In the genomic region with DNA sequence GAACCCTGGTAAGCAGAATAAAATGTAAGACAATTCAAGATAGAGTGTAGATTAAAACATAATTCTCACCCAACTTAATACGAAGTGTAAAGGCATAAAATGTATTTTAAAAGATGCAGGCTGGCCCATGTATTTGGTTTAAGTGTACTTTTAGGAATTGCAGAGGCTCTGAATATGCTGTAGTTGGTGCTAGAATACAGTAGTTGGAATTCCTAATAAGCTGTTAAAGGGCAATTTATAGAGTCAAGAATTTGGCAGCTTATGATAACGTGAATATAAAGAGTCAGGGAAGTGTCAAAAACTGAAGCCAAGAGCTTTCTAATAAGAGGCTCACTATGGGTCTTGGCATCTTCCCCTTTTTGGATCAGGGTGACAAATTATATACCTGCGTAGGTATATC, we compare ENCODE assay signal across 33 cellular contexts. TPM values are rescaled to one million over a fixed set of nuclear protein-coding genes. Genes with fewer than 3 reads are reported as not detected.
DNase-seq lines count a peak whose midpoint lies in the region; ATAC-seq, FAIRE-seq and TF ChIP-seq lines count a peak whose summit lies in the region.
"Had no signal": no experiment of that assay in that cellular context is flagged by ENCODE, and none has a peak within 500 bp of the region (broad histone marks: within the 10 kb centered on the region; RNA-seq: fewer than 3 reads in every experiment).

No MANE protein-coding gene starts in this region.

- dilution Hi-C loops in endothelial cell of umbilical vein (cut with MboI; ENCODE audit: extremely low pct_ligation_motif_present, low sequenced_read_pairs): no loop called here

- no peak overlapping the region for H3K27ac Mint-ChIP-seq in activated CD4-positive, alpha-beta T cell treated with anti-CD3 and anti-CD28 coated beads, Interleukin-2, amount 10 ng/mL, durations not matched to agents 24 days and 14 days
- H3K27ac Mint-ChIP-seq: activated CD4-positive, alpha-beta memory T cell treated with anti-CD3 and anti-CD28 coated beads, Interleukin-2, amount 10 ng/mL, durations not matched to agents 7 days and 5 days; activated naive CD4-positive, alpha-beta T cell treated with anti-CD3 and anti-CD28 coated beads, Interleukin-2, amount 50 U/mL, for 72 hours; activated T-helper 17 cell treated with anti-CD3 and anti-CD28 coated beads, Interleukin-2, amount 50 U/mL, for 72 hours; naive thymus-derived CD4-positive, alpha-beta T cell; stimulated activated effector memory CD8-positive, alpha-beta T cell treated with anti-CD3 and anti-CD28 coated beads, Interleukin-12 subunit alpha, Interleukin-12 subunit beta, amount 100 ng/mL, for 72 hours; T-helper 1 cell treated with Interleukin-12 subunit alpha and Interleukin-12 subunit beta and Interleukin-4 antibody, amounts not matched to agents 30 μg/mL and 1 μg/mL, for 36 hours had no signal

- H3K9me2 ChIP-seq in SK-N-SH: no peaks in the 10 kb centered on the region
- no peaks in the 10 kb centered on the region for H3K9me2 ChIP-seq in neural cell (ENCODE audit: insufficient read depth, low read length)

- H3K4me3 Mint-ChIP-seq in activated CD4-positive, alpha-beta T cell treated with anti-CD3 and anti-CD28 coated beads, Interleukin-2, amount 10 ng/mL, durations not matched to agents 24 days and 14 days: no peak overlapping the region
- H3K4me3 Mint-ChIP-seq: activated CD4-positive, alpha-beta memory T cell treated with anti-CD3 and anti-CD28 coated beads, Interleukin-2, amount 10 ng/mL, durations not matched to agents 7 days and 5 days; activated T-helper 17 cell treated with anti-CD3 and anti-CD28 coated beads, Interleukin-2, amount 50 U/mL, for 72 hours; naive thymus-derived CD4-positive, alpha-beta T cell; stimulated activated effector memory CD8-positive, alpha-beta T cell treated with anti-CD3 and anti-CD28 coated beads, Interleukin-12 subunit alpha, Interleukin-12 subunit beta, amount 100 ng/mL, for 72 hours; T-helper 1 cell treated with Interleukin-12 subunit alpha and Interleukin-12 subunit beta and Interleukin-4 antibody, amounts not matched to agents 30 μg/mL and 1 μg/mL, for 36 hours had no signal

- TF ChIP-seq RAD21 in SK-N-SH (IDR thresholded peaks at IDR 0.05; ENCODE audit: low read length): peak; percentile 40
- no peak for TF ChIP-seq RAD21 in neural cell (conservative IDR thresholded peaks at IDR 0.05)

- peak; percentile 16 for FAIRE-seq in D721Med (lab: Jason Lieb, UNC)
- FAIRE-seq in endothelial cell of umbilical vein (lab: Jason Lieb, UNC): no peak
- FAIRE-seq: H54, K562, TTC549 had no signal

- peaks cover 26 to 91% of the 10 kb centered on the region in 2 experiments for H3K36me3 ChIP-seq in SK-N-SH (replicated peaks in 1 of 2; ENCODE audit: control insufficient read depth in 1 of 2, insufficient read depth in 2 of 2, low read length in 1 of 2)
- peaks cover 0 to 2% of the 10 kb centered on the region in 2 experiments for H3K36me3 ChIP-seq in endothelial cell of umbilical vein (ENCODE audit: control insufficient read depth in 2 of 2, extremely low read depth in 1 of 2, insufficient read depth in 2 of 2, low read length in 2 of 2)
- H3K36me3 ChIP-seq in neural cell (ENCODE audit: insufficient read depth, low read length): no peaks in the 10 kb centered on the region

- peaks cover 0 to 33% of the 10 kb centered on the region in 2 experiments; a peak in 2 of 4 replicates for H3K4me1 ChIP-seq in SK-N-SH (ENCODE audit: control insufficient read depth in 1 of 2, insufficient read depth in 2 of 2, low read depth in 1 of 2, low read length in 1 of 2)
- peaks cover 22% of the 10 kb centered on the region for H3K4me1 ChIP-seq in endothelial cell of umbilical vein (ENCODE audit: control insufficient read depth, extremely low read depth, insufficient read depth, low read length)

- intact Hi-C loops in endothelial cell of umbilical vein (cut with micrococcal nuclease): no loop called here
- intact Hi-C loops in activated CD4-positive, alpha-beta T cell treated with anti-CD3 and anti-CD28 coated beads, Interleukin-2, amount 10 ng/mL, durations not matched to agents 24 days and 14 days (cut with micrococcal nuclease): no loop called here

- H3K27ac ChIP-seq in SK-N-SH (ENCODE audit: low read depth in 2 of 2, low read length in 1 of 2): peak overlapping the region in 1 of 2 experiments; percentile 63; a peak in 2 of 4 replicates
- peak overlapping the region; percentile 68 for H3K27ac ChIP-seq in endothelial cell of umbilical vein (ENCODE audit: insufficient read depth, low read depth, low read length)
- H3K27ac ChIP-seq in neural cell (ENCODE audit: low read length): no peak overlapping the region
- H3K27ac ChIP-seq: epithelial cell of prostate had no signal

- H3K4me2 ChIP-seq in SK-N-SH: no peak overlapping the region
- no peak overlapping the region for H3K4me2 ChIP-seq in endothelial cell of umbilical vein (ENCODE audit: insufficient read depth, low read length)
- no peak overlapping the region for H3K4me2 ChIP-seq in neural cell (ENCODE audit: low read length)

- no peak overlapping the region for H2AFZ ChIP-seq in SK-N-SH (ENCODE audit: low read depth)
- H2AFZ ChIP-seq in endothelial cell of umbilical vein (ENCODE audit: low read depth, low read length): no peak overlapping the region
- H2AFZ ChIP-seq in neural cell (ENCODE audit: low read depth, low read length): no peak overlapping the region

- POLR2A ChIA-PET in SK-N-SH (lab: Yijun Ruan, JAX) (no interaction called here), endothelial cell of umbilical vein (lab: Charles Lee) (interaction anchor here (0.5 kb wide), 1 partner anchor 1298 kb away, joined by 3 read pairs; no protein-coding TSS in a partner anchor)

- no peaks in the 10 kb centered on the region for H3K9me1 ChIP-seq in endothelial cell of umbilical vein (replicated peaks; ENCODE audit: control insufficient read depth, extremely low read depth, insufficient read depth, low read length)

- H3K27me3 Mint-ChIP-seq in activated CD4-positive, alpha-beta T cell treated with anti-CD3 and anti-CD28 coated beads, Interleukin-2, amount 10 ng/mL, durations not matched to agents 24 days and 14 days: no peaks in the 10 kb centered on the region
- H3K27me3 Mint-ChIP-seq: activated CD4-positive, alpha-beta memory T cell treated with anti-CD3 and anti-CD28 coated beads, Interleukin-2, amount 10 ng/mL, durations not matched to agents 7 days and 5 days; activated T-helper 17 cell treated with anti-CD3 and anti-CD28 coated beads, Interleukin-2, amount 50 U/mL, for 72 hours; naive thymus-derived CD4-positive, alpha-beta T cell had no signal

- TF ChIP-seq POLR2A in endothelial cell of umbilical vein (IDR thresholded peaks at IDR 0.05; ENCODE audit: low read depth, low read length): no peak

- H3K79me2 ChIP-seq in SK-N-SH (ENCODE audit: insufficient read depth) (no peaks in the 10 kb centered on the region), endothelial cell of umbilical vein (ENCODE audit: control insufficient read depth, insufficient read depth, low read length) (no peaks in the 10 kb centered on the region), neural cell (replicated peaks; ENCODE audit: insufficient read depth, low read length) (no peaks in the 10 kb centered on the region)

- H3K4me3 ChIP-seq in SK-N-SH (ENCODE audit: low read depth in 2 of 2, low read length in 1 of 2) (no peak overlapping the region), endothelial cell of umbilical vein (replicated peaks in 1 of 3; ENCODE audit: insufficient read depth in 1 of 3, low read depth in 1 of 3, low read length in 3 of 3) (no peak overlapping the region), neural cell (ENCODE audit: low read length) (no peak overlapping the region)
- H3K4me3 ChIP-seq: K562 had no signal

- no peaks in the 10 kb centered on the region for H3K4me1 Mint-ChIP-seq in activated CD4-positive, alpha-beta T cell treated with anti-CD3 and anti-CD28 coated beads, Interleukin-2, amount 10 ng/mL, durations not matched to agents 24 days and 14 days
- H3K4me1 Mint-ChIP-seq: activated CD4-positive, alpha-beta memory T cell treated with anti-CD3 and anti-CD28 coated beads, Interleukin-2, amount 10 ng/mL, durations not matched to agents 7 days and 5 days; activated T-helper 17 cell treated with anti-CD3 and anti-CD28 coated beads, Interleukin-2, amount 50 U/mL, for 72 hours; naive thymus-derived CD4-positive, alpha-beta T cell; stimulated activated effector memory CD8-positive, alpha-beta T cell treated with anti-CD3 and anti-CD28 coated beads, Interleukin-12 subunit alpha, Interleukin-12 subunit beta, amount 100 ng/mL, for 72 hours had no signal

- TF ChIP-seq CTCF in D721Med (IDR thresholded peaks at IDR 0.05; ENCODE audit: insufficient read depth, missing control alignments) (peak; percentile 30), SK-N-SH (IDR thresholded peaks at IDR 0.05) (0 out of 2 replicates have a peak, but pooled peaks have one; percentile 6), endothelial cell of umbilical vein (IDR thresholded peaks at IDR 0.05; ENCODE audit: extremely low read depth in 1 of 2, insufficient read depth in 1 of 2, low read depth in 1 of 2, low read length in 2 of 2) (peak in 1 of 2 donors; percentile 13), neural cell (IDR thresholded peaks at IDR 0.05; ENCODE audit: poor library complexity, severe bottlenecking) (peak; percentile 25)

- no peak for ATAC-seq in GM21515 (IDR thresholded peaks at IDR 0.05; ENCODE audit: unreplicated experiment)
- ATAC-seq in left lobe of liver: no peak
- no peak for ATAC-seq in esophagus mucosa
- ATAC-seq: activated naive CD4-positive, alpha-beta T cell treated with anti-CD3 and anti-CD28 coated beads, Interleukin-2, amount 50 U/mL, for 72 hours; activated T-helper 17 cell treated with anti-CD3 and anti-CD28 coated beads, Interleukin-2, amount 50 U/mL, for 72 hours; K562; left colon; naive thymus-derived CD4-positive, alpha-beta T cell; Panc1; stimulated activated effector memory CD8-positive, alpha-beta T cell treated with anti-CD3 and anti-CD28 coated beads, Interleukin-12 subunit alpha, Interleukin-12 subunit beta, amount 100 ng/mL, for 72 hours had no signal

- TF ChIP-seq EP300 in SK-N-SH (IDR thresholded peaks at IDR 0.05; ENCODE audit: borderline replicate concordance in 1 of 2, low read depth in 1 of 2, low read length in 1 of 2) (no peak), neural cell (conservative IDR thresholded peaks at IDR 0.05; ENCODE audit: poor library complexity, severe bottlenecking) (no peak)

- BruUV-seq in endothelial cell of umbilical vein (replicated peaks; lab: Mats Ljungman, UMichigan): no TSS peak

- 86% methylated on average over 3 of the region's 3 CpGs for whole genome bisulfite sequencing in SK-N-SH (ENCODE audit: low lambda C conversion rate)

- H3K9ac ChIP-seq in SK-N-SH (no peak overlapping the region), endothelial cell of umbilical vein (replicated peaks; ENCODE audit: extremely low read depth, insufficient read depth, low read length) (no peak overlapping the region), neural cell (ENCODE audit: low read length) (no peak overlapping the region)

- DNase-seq in D721Med (ENCODE audit: insufficient read length, low spot score): no peak
- no peak for DNase-seq in SK-N-SH
- DNase-seq in endothelial cell of umbilical vein (ENCODE audit: low read depth, low spot score): peak; percentile 30
- DNase-seq in left lobe of liver (ENCODE audit: low spot score): no peak
- no peak for DNase-seq in activated CD4-positive, alpha-beta T cell treated with anti-CD3 and anti-CD28 coated beads, Interleukin-2, amount 10 ng/mL, durations not matched to agents 24 days and 14 days
- DNase-seq: ACHN; activated CD4-positive, alpha-beta memory T cell treated with anti-CD3 and anti-CD28 coated beads, Interleukin-2, amount 10 ng/mL, durations not matched to agents 7 days and 5 days; activated CD4-positive, CD25-positive, alpha-beta regulatory T cell treated with anti-CD3 and anti-CD28 coated beads, Interleukin-2, amount 50 U/mL, for 72 hours; activated CD8-positive, alpha-beta memory T cell treated with anti-CD3 and anti-CD28 coated beads, Interleukin-2, amount 50 U/mL, for 48 hours; caudate nucleus; left colon; naive thymus-derived CD4-positive, alpha-beta T cell; NCI-H1105 treated with DMSO at 0.1 percent for 48 hours; NCI-H2029 treated with DMSO at 0.1 percent for 48 hours; NCI-H526; retina; stimulated activated CD4-positive, alpha-beta T cell treated with anti-CD3 and anti-CD28 coated beads, Interleukin-12 subunit alpha, Interleukin-12 subunit beta, amount 100 ng/mL, for 4 hours; stimulated activated CD4-positive, alpha-beta T cell treated with anti-CD3 and anti-CD28 coated beads, Interleukin-4, amount 100 ng/mL, for 24 hours; substantia nigra had no signal

- H3K27me3 ChIP-seq in SK-N-SH (ENCODE audit: insufficient read depth) (no peaks in the 10 kb centered on the region), endothelial cell of umbilical vein (ENCODE audit: control insufficient read depth in 2 of 2, insufficient read depth in 2 of 2, low read length in 2 of 2) (no peaks in the 10 kb centered on the region), neural cell (ENCODE audit: insufficient read depth, low read depth, low read length) (no peaks in the 10 kb centered on the region)

- no peaks in the 10 kb centered on the region for H4K20me1 ChIP-seq in SK-N-SH (ENCODE audit: insufficient read depth)
- no peaks in the 10 kb centered on the region for H4K20me1 ChIP-seq in endothelial cell of umbilical vein (replicated peaks; ENCODE audit: control insufficient read depth, extremely low read depth, insufficient read depth, low read length)
- H4K20me1 ChIP-seq in neural cell (ENCODE audit: insufficient read depth): no peaks in the 10 kb centered on the region

- H3K9me3 ChIP-seq in SK-N-SH: no peaks in the 10 kb centered on the region
- H3K9me3 ChIP-seq in endothelial cell of umbilical vein (replicated peaks; ENCODE audit: control insufficient read depth, insufficient read depth, low read length): no peaks in the 10 kb centered on the region
- no peaks in the 10 kb centered on the region for H3K9me3 ChIP-seq in neural cell (ENCODE audit: low read length)

- CTCF ChIA-PET in SK-N-SH (lab: Yijun Ruan, JAX) (interaction anchor here (0.9 to 1.5 kb wide), 2 partner anchors 14 to 20 kb away, joined by 3 to 5 read pairs; no protein-coding TSS in a partner anchor), endothelial cell of umbilical vein (lab: Charles Lee) (interaction anchor here (0.6 to 2.8 kb wide), 16 partner anchors 10 to 597 kb away, joined by 3 to 18 read pairs (median 4); no protein-coding TSS in a partner anchor)

- no peaks in the 10 kb centered on the region for H3F3A ChIP-seq in SK-N-SH (replicated peaks; ENCODE audit: insufficient read depth)
- H3F3A ChIP-seq in neural cell (ENCODE audit: insufficient read depth, low read length, poor library complexity, severe bottlenecking): no peaks in the 10 kb centered on the region

- H3K36me3 Mint-ChIP-seq in activated CD4-positive, alpha-beta T cell treated with anti-CD3 and anti-CD28 coated beads, Interleukin-2, amount 10 ng/mL, durations not matched to agents 24 days and 14 days (ENCODE audit: low read depth): no peaks in the 10 kb centered on the region
- H3K36me3 Mint-ChIP-seq: activated naive CD4-positive, alpha-beta T cell treated with anti-CD3 and anti-CD28 coated beads, Interleukin-2, amount 50 U/mL, for 72 hours; naive thymus-derived CD4-positive, alpha-beta T cell; stimulated activated effector memory CD8-positive, alpha-beta T cell treated with anti-CD3 and anti-CD28 coated beads, Interleukin-12 subunit alpha, Interleukin-12 subunit beta, amount 100 ng/mL, for 72 hours had no signal

- H3K9me3 Mint-ChIP-seq in activated CD4-positive, alpha-beta T cell treated with anti-CD3 and anti-CD28 coated beads, Interleukin-2, amount 10 ng/mL, durations not matched to agents 24 days and 14 days: no peaks in the 10 kb centered on the region
- H3K9me3 Mint-ChIP-seq: activated CD4-positive, alpha-beta memory T cell treated with anti-CD3 and anti-CD28 coated beads, Interleukin-2, amount 10 ng/mL, durations not matched to agents 7 days and 5 days; activated naive CD4-positive, alpha-beta T cell treated with anti-CD3 and anti-CD28 coated beads, Interleukin-2, amount 50 U/mL, for 72 hours; stimulated activated effector memory CD8-positive, alpha-beta T cell treated with anti-CD3 and anti-CD28 coated beads, Interleukin-12 subunit alpha, Interleukin-12 subunit beta, amount 100 ng/mL, for 72 hours; T-helper 1 cell treated with Interleukin-12 subunit alpha and Interleukin-12 subunit beta and Interleukin-4 antibody, amounts not matched to agents 30 μg/mL and 1 μg/mL, for 36 hours had no signal

RNA-seq across cellular contexts. Expression of gene ADAMTS9, which starts 36.5 kb away (rescaled TPM):
- polyA plus RNA-seq in SK-N-SH (2012; rRNA removed) (4.1 and 7.1 TPM in 2 replicates), endothelial cell of umbilical vein (5.1 and 6.5 TPM in 2 replicates), neural cell (0.32 and 1.2 TPM in 2 replicates)
- polyA plus RNA-seq in SK-N-SH (2012; cell fraction: cytosol; rRNA removed): 8.7 and 13.3 TPM in 2 replicates
- polyA plus RNA-seq in SK-N-SH (2012; cell fraction: nucleus; rRNA removed): 9.3 and 9.7 TPM in 2 replicates
- total RNA-seq in endothelial cell of umbilical vein (22.6 and 23.9 TPM in 2 replicates), left lobe of liver (0.81 TPM), esophagus mucosa (4.3 TPM)
- polyA plus RNA-seq in endothelial cell of umbilical vein (2011; cell fraction: cytosol; rRNA removed): 5.9 and 7.8 TPM in 2 replicates
- 25.5 and 28.4 TPM in 2 replicates for polyA plus RNA-seq in endothelial cell of umbilical vein (2011; cell fraction: nucleus; rRNA removed)
- 6.1 and 10.8 TPM in 2 replicates for polyA plus RNA-seq in endothelial cell of umbilical vein (2012)
- polyA minus RNA-seq in endothelial cell of umbilical vein (27.9 and 37.5 TPM in 2 replicates), neural cell (1.5 and 3.2 TPM in 2 replicates)
- polyA minus RNA-seq in endothelial cell of umbilical vein (2011; cell fraction: cytosol; rRNA and poly(A)+ RNA removed): not detected
- polyA minus RNA-seq in endothelial cell of umbilical vein (2011; cell fraction: nucleus; rRNA and poly(A)+ RNA removed): 66.5 and 106 TPM in 2 replicates
- not detected in 2 replicates for total RNA-seq in activated CD4-positive, alpha-beta T cell treated with anti-CD3 and anti-CD28 coated beads, Interleukin-2, amount 10 ng/mL, durations not matched to agents 24 days and 14 days
- total RNA-seq: activated CD4-positive, alpha-beta memory T cell treated with anti-CD3 and anti-CD28 coated beads, Interleukin-2, amount 10 ng/mL, durations not matched to agents 7 days and 5 days; activated naive CD4-positive, alpha-beta T cell treated with anti-CD3 and anti-CD28 coated beads, Interleukin-2, amount 50 U/mL, for 72 hours; activated T-helper 17 cell treated with anti-CD3 and anti-CD28 coated beads, Interleukin-2, amount 50 U/mL, for 72 hours; G401; naive thymus-derived CD4-positive, alpha-beta T cell; SK-MEL-5 had no signal
- polyA plus RNA-seq: naive thymus-derived CD4-positive, alpha-beta T cell had no signal
